Comparison of ENCODE assay signal across 20 cellular contexts in the genomic region with DNA sequence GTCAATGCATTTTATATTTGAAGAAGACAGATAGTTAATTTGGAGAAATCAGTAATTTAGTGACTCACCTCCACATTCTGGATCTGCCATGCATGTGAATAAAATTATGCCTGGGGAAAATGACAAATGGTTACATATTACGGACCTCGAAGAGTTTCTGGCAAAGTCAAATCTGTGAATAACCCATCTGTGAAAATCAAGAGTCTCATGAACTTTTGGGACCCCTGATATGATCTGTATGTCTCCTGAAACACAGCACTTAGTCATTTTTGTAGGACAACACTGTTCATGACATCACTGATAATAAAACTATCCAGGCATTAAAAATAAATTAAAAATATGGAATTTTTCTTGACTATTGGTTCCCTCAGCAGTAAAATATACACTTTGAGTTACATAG.
"Had no signal": no experiment of that assay in that cellular context is flagged by ENCODE, and none has a peak within 500 bp of the region (broad histone marks: within the 10 kb centered on the region; RNA-seq: fewer than 3 reads in every experiment).

No MANE protein-coding gene starts in this region.

- H3K4me2 ChIP-seq: smooth muscle cell had no signal

- H3K27ac ChIP-seq: heart right ventricle, left lung, lower lobe of right lung, pancreas, tibial artery, upper lobe of left lung, uterus had no signal

- ATAC-seq: esophagus mucosa, heart right ventricle, left lung, lower lobe of right lung, pancreas, right cardiac atrium had no signal

- DNase-seq: effector memory CD4-positive, alpha-beta T cell; heart right ventricle; hypothalamus; islet precursor cell; left lung; lower lobe of right lung; mesenchymal stem cell; naive B cell; occipital lobe; pancreas; right cardiac atrium; stimulated activated CD4-positive, alpha-beta T cell treated with anti-CD3 and anti-CD28 coated beads, Interleukin-2, amount 100 ng/mL, for 48 hours; tibial artery; upper lobe of left lung; uterus had no signal

- H3K27me3 Mint-ChIP-seq: naive B cell, progenitor cell of endocrine pancreas had no signal

- H3K27me3 ChIP-seq: heart right ventricle, left lung, pancreas, tibial artery, upper lobe of left lung, uterus had no signal

- H3K4me3 ChIP-seq: heart right ventricle, left lung, lower lobe of right lung, pancreas, smooth muscle cell, tibial artery, upper lobe of left lung, uterus had no signal

- H3K9me3 ChIP-seq: left lung, lower lobe of right lung, pancreas, tibial artery, upper lobe of left lung, uterus had no signal

- H3K4me3 Mint-ChIP-seq: nephron; stimulated activated naive CD8-positive, alpha-beta T cell treated with anti-CD3 and anti-CD28 coated beads, Interleukin-15, Interleukin-2, amounts not matched to agents 100 ng/mL and 50 ng/mL, for 24 hours had no signal

- H3K4me1 ChIP-seq: left lung, pancreas had no signal

- H3K36me3 ChIP-seq: heart right ventricle, left lung, lower lobe of right lung, pancreas, tibial artery, upper lobe of left lung, uterus had no signal

- H3K27ac Mint-ChIP-seq: progenitor cell of endocrine pancreas; stimulated activated naive CD8-positive, alpha-beta T cell treated with anti-CD3 and anti-CD28 coated beads, Interleukin-15, Interleukin-2, amounts not matched to agents 100 ng/mL and 50 ng/mL, for 24 hours had no signal

- H3K9me3 Mint-ChIP-seq: stimulated activated naive CD8-positive, alpha-beta T cell treated with anti-CD3 and anti-CD28 coated beads, Interleukin-15, Interleukin-2, amounts not matched to agents 100 ng/mL and 50 ng/mL, for 24 hours had no signal
